ENCODE assay signal across 24 cellular contexts in genomic region chr6:3081965-3082364, GRCh38. TPM values are rescaled to one million over a fixed set of nuclear protein-coding genes. Genes with fewer than 3 reads are reported as not detected.
DNase-seq lines count a peak whose midpoint lies in the region; ATAC-seq and TF ChIP-seq lines count a peak whose summit lies in the region.
"Had no signal": no experiment of that assay in that cellular context is flagged by ENCODE, and none has a peak within 500 bp of the region (broad histone marks: within the 10 kb centered on the region; RNA-seq: fewer than 3 reads in every experiment).

No MANE protein-coding gene starts in this region.

- no peaks in the 10 kb centered on the region for H3K4me1 Mint-ChIP-seq in chondrocyte (ENCODE audit: low read depth)
- H3K4me1 Mint-ChIP-seq in effector memory CD8-positive, alpha-beta T cell (ENCODE audit: low read depth in 2 of 2) = peaks cover 15 to 46% of the 10 kb centered on the region in 2 donors

- no peak for TF ChIP-seq POLR2A in heart left ventricle (IDR thresholded peaks at IDR 0.05)

- ATAC-seq in heart left ventricle (peak in 3 of 4 donors; percentile 56 to 83 (median 79)), mucosa of descending colon (peak; percentile 15), GM18511 (IDR thresholded peaks at IDR 0.05; ENCODE audit: unreplicated experiment) (no peak)
- no peak for ATAC-seq in effector memory CD8-positive, alpha-beta T cell (replicated peaks)
- ATAC-seq: activated naive CD8-positive, alpha-beta T cell treated with anti-CD3 and anti-CD28 coated beads, Interleukin-2, amount 50 U/mL, for 24 hours; GM12878; natural killer cell had no signal

- H3K36me3 ChIP-seq in heart left ventricle (peaks cover 0 to 100% (median 95%) of the 10 kb centered on the region in 9 donors), mucosa of descending colon (ENCODE audit: low read depth) (peaks cover 8% of the 10 kb centered on the region)

- peak overlapping the region in 2 of 12 donors; percentile 27 to 46 for H3K27ac ChIP-seq in heart left ventricle
- H3K27ac ChIP-seq: tibial artery had no signal

- no peaks in the 10 kb centered on the region for H3K27me3 Mint-ChIP-seq in chondrocyte (ENCODE audit: low read depth)
- H3K27me3 Mint-ChIP-seq in effector memory CD8-positive, alpha-beta T cell = no peaks in the 10 kb centered on the region
- H3K27me3 Mint-ChIP-seq: activated naive CD8-positive, alpha-beta T cell treated with anti-CD3 and anti-CD28 coated beads, Interleukin-2, amount 50 U/mL, for 24 hours; brain; CD4-positive, alpha-beta memory T cell; progenitor cell of endocrine pancreas; stimulated activated naive CD8-positive, alpha-beta T cell treated with anti-CD3 and anti-CD28 coated beads, Interleukin-15, Interleukin-2, amounts not matched to agents 100 ng/mL and 50 ng/mL, for 24 hours had no signal

- WGBS in heart left ventricle, 4 donors = 62 to 75% (median 67%) methylated on average over 5 of the region's 5 CpGs

- H3K9me3 ChIP-seq in heart left ventricle (no peaks in the 10 kb centered on the region), mucosa of descending colon (no peaks in the 10 kb centered on the region)
- H3K9me3 ChIP-seq: tibial artery had no signal

- DNase-seq in CD1c-positive myeloid dendritic cell (ENCODE audit: extremely low spot score) (peak; percentile 85), MV-4-11 (lab: John Stamatoyannopoulos, UW) (peak; percentile 87), heart left ventricle (peak in 3 of 5 donors; percentile 41 to 48 (median 43)), mucosa of descending colon (no peak), chondrocyte (ENCODE audit: low spot score) (no peak)
- DNase-seq in activated naive CD4-positive, alpha-beta T cell treated with Interleukin-2 at 50 U/mL for 16 hours = no peak
- DNase-seq in effector memory CD8-positive, alpha-beta T cell = no peak
- DNase-seq: activated CD8-positive, alpha-beta memory T cell treated with anti-CD3 and anti-CD28 coated beads, Interleukin-2, amount 50 U/mL, for 4 hours; activated naive CD8-positive, alpha-beta T cell treated with anti-CD3 and anti-CD28 coated beads, Interleukin-2, amount 50 U/mL, for 24 hours; CD4-positive, alpha-beta memory T cell; DMS53; islet precursor cell; natural killer cell; NCI-H1436 treated with DMSO at 0.1 percent for 48 hours; NCI-H2171; NCI-H69; stimulated activated CD4-positive, alpha-beta T cell treated with anti-CD3 and anti-CD28 coated beads, Interleukin-4, amount 100 ng/mL, for 24 hours; T-helper 1 cell had no signal

- no peak overlapping the region for H3K4me3 Mint-ChIP-seq in chondrocyte (ENCODE audit: unreplicated experiment)
- no peak overlapping the region for H3K4me3 Mint-ChIP-seq in effector memory CD8-positive, alpha-beta T cell
- H3K4me3 Mint-ChIP-seq: activated naive CD8-positive, alpha-beta T cell treated with anti-CD3 and anti-CD28 coated beads, Interleukin-2, amount 50 U/mL, for 24 hours; brain; CD4-positive, alpha-beta memory T cell; natural killer cell; stimulated activated naive CD8-positive, alpha-beta T cell treated with anti-CD3 and anti-CD28 coated beads, Interleukin-15, Interleukin-2, amounts not matched to agents 100 ng/mL and 50 ng/mL, for 24 hours had no signal

- H3K9me3 Mint-ChIP-seq in chondrocyte (ENCODE audit: low read depth) = no peaks in the 10 kb centered on the region
- H3K9me3 Mint-ChIP-seq in effector memory CD8-positive, alpha-beta T cell = no peaks in the 10 kb centered on the region
- H3K9me3 Mint-ChIP-seq: activated naive CD8-positive, alpha-beta T cell treated with anti-CD3 and anti-CD28 coated beads, Interleukin-2, amount 50 U/mL, for 24 hours; CD4-positive, alpha-beta memory T cell; natural killer cell; stimulated activated naive CD8-positive, alpha-beta T cell treated with anti-CD3 and anti-CD28 coated beads, Interleukin-15, Interleukin-2, amounts not matched to agents 100 ng/mL and 50 ng/mL, for 24 hours had no signal

- H3K4me1 ChIP-seq in heart left ventricle (peaks cover 0 to 14% (median 0%) of the 10 kb centered on the region in 12 donors), mucosa of descending colon (ENCODE audit: low read depth) (no peaks in the 10 kb centered on the region)
- H3K4me1 ChIP-seq: tibial artery had no signal

- intact Hi-C loops in heart left ventricle (cut with DNase I) = no loop called here
- intact Hi-C loops in mucosa of descending colon (cut with DNase I, micrococcal nuclease) = no loop called here

- no peak for TF ChIP-seq CTCF in heart left ventricle (IDR thresholded peaks at IDR 0.05)
- no peak for TF ChIP-seq CTCF in mucosa of descending colon (IDR thresholded peaks at IDR 0.05)
- no peak for TF ChIP-seq CTCF in chondrocyte (IDR thresholded peaks at IDR 0.05)

- H3K4me3 ChIP-seq in heart left ventricle = no peak overlapping the region
- H3K4me3 ChIP-seq in mucosa of descending colon = no peak overlapping the region
- H3K4me3 ChIP-seq: GM12878, tibial artery had no signal

- peaks cover 52% of the 10 kb centered on the region for H3K36me3 Mint-ChIP-seq in chondrocyte (ENCODE audit: low read depth)
- H3K36me3 Mint-ChIP-seq in effector memory CD8-positive, alpha-beta T cell (ENCODE audit: insufficient read depth) = peaks cover 89% of the 10 kb centered on the region

- H3K27ac Mint-ChIP-seq in chondrocyte (ENCODE audit: unreplicated experiment) = no peak overlapping the region
- H3K27ac Mint-ChIP-seq in effector memory CD8-positive, alpha-beta T cell = no peak overlapping the region
- H3K27ac Mint-ChIP-seq: activated naive CD8-positive, alpha-beta T cell treated with anti-CD3 and anti-CD28 coated beads, Interleukin-2, amount 50 U/mL, for 24 hours; natural killer cell; progenitor cell of endocrine pancreas; stimulated activated naive CD8-positive, alpha-beta T cell treated with anti-CD3 and anti-CD28 coated beads, Interleukin-15, Interleukin-2, amounts not matched to agents 100 ng/mL and 50 ng/mL, for 24 hours had no signal

- H3K27me3 ChIP-seq in heart left ventricle = no peaks in the 10 kb centered on the region
- H3K27me3 ChIP-seq: tibial artery had no signal

RNA-seq across cellular contexts. Expression of gene RIPK1, which starts 13.7 kb away (rescaled TPM):
- total RNA-seq in heart left ventricle (10 to 100 TPM in 3 of 9 donors, 1 to 10 TPM in 6; 5.3 to 16.3 (median 7.1) TPM), mucosa of descending colon (10 to 100 TPM; 33.1 to 41.9 (median 35.8) TPM), chondrocyte (24.9 to 26.2 TPM (median 25.2 TPM) in 3 replicates)
- polyA plus RNA-seq in heart left ventricle = 1 to 10 TPM; 5.5 to 8.0 TPM

RNA-seq across cellular contexts. Expression of gene BPHL, which starts 36.5 kb away (rescaled TPM):
- 10 to 100 TPM; 11.5 to 38.2 (median 17.2) TPM for total RNA-seq in heart left ventricle
- polyA plus RNA-seq in heart left ventricle = 10 to 100 TPM in 1 of 2 donors, 1 to 10 TPM in 1; 4.8 to 13.3 TPM
- 10 to 100 TPM; 17.6 to 30.7 (median 30.0) TPM for total RNA-seq in mucosa of descending colon
- total RNA-seq in chondrocyte = 22.1 to 26.2 TPM (median 22.3 TPM) in 3 replicates

Comparison
In these comparisons a context has a peak if more than half of its experiments do, and no peak if none do; other contexts are left out.
1. DNase-seq: peak in CD1c-positive myeloid dendritic cell (single experiment), MV-4-11 (single experiment) and heart left ventricle (3 of 5); none in mucosa of descending colon (0 of 3), chondrocyte (single experiment), activated naive CD4-positive, alpha-beta T cell treated with Interleukin-2 at 50 U/mL for 16 hours (single experiment) and effector memory CD8-positive, alpha-beta T cell (0 of 3).
2. ATAC-seq: peak in heart left ventricle (3 of 4) and mucosa of descending colon (single experiment); none in GM18511 (single experiment) and effector memory CD8-positive, alpha-beta T cell (single experiment).